11 cellular contexts compared by ENCODE assay signal in genomic region chr1:173330149-173330951, GRCh38.
DNase-seq lines count a peak whose midpoint lies in the region; ATAC-seq and TF ChIP-seq lines count a peak whose summit lies in the region.
"Had no signal": no experiment of that assay in that cellular context is flagged by ENCODE, and none has a peak within 500 bp of the region (broad histone marks: within the 10 kb centered on the region; RNA-seq: fewer than 3 reads in every experiment).

No MANE protein-coding gene starts in this region.

- no peak for DNase-seq in activated CD4-positive, alpha-beta T cell treated with anti-CD3 and anti-CD28 coated beads, Interleukin-2, amount 10 ng/mL, durations not matched to agents 24 days and 14 days
- no peak for DNase-seq in activated CD4-positive, alpha-beta T cell treated with anti-CD3 and anti-CD28 coated beads, Interleukin-2, amount 50 U/mL, for 48 hours
- peak; percentile 94 for DNase-seq in PC-3
- peak; percentile 73 for DNase-seq in dedifferentiated amniotic fluid mesenchymal stem cell (ENCODE audit: extremely low spot score)
- peak; percentile 26 for DNase-seq in skeletal muscle cell (ENCODE audit: low read depth)
- DNase-seq in GM23338 (ENCODE audit: low spot score): no peak
- DNase-seq in NCI-H187 treated with DMSO at 0.1 percent for 48 hours (lab: John Stamatoyannopoulos, UW): no peak
- DNase-seq in GM20000 (ENCODE audit: low spot score): no peak
- DNase-seq: activated CD4-positive, CD25-positive, alpha-beta regulatory T cell treated with anti-CD3 and anti-CD28 coated beads, Interleukin-2, amount 50 U/mL, for 72 hours; NCI-H1105 treated with DMSO at 0.1 percent for 48 hours had no signal

- peaks cover 19% of the 10 kb centered on the region for H3K4me1 Mint-ChIP-seq in activated CD4-positive, alpha-beta T cell treated with anti-CD3 and anti-CD28 coated beads, Interleukin-2, amount 10 ng/mL, durations not matched to agents 24 days and 14 days
- peaks cover 6% of the 10 kb centered on the region; the same call in 2 of the 3 replicates for H3K4me1 Mint-ChIP-seq in GM23338

- intact Hi-C loops in activated CD4-positive, alpha-beta T cell treated with anti-CD3 and anti-CD28 coated beads, Interleukin-2, amount 10 ng/mL, durations not matched to agents 24 days and 14 days (cut with micrococcal nuclease): no loop called here
- intact Hi-C loops in PC-3 (cut with micrococcal nuclease): loop anchor here (2.0 kb wide), 1 partner anchor 78 kb away; no protein-coding TSS in a partner anchor

- H3K36me3 Mint-ChIP-seq in activated CD4-positive, alpha-beta T cell treated with anti-CD3 and anti-CD28 coated beads, Interleukin-2, amount 10 ng/mL, durations not matched to agents 24 days and 14 days (ENCODE audit: low read depth): no peaks in the 10 kb centered on the region
- H3K36me3 Mint-ChIP-seq in GM23338 (ENCODE audit: low read depth): no peaks in the 10 kb centered on the region

- H3K79me2 ChIP-seq in PC-3 (ENCODE audit: low read length): no peaks in the 10 kb centered on the region
- no peaks in the 10 kb centered on the region for H3K79me2 ChIP-seq in GM23338 (replicated peaks; ENCODE audit: insufficient read depth)

- H3K36me3 ChIP-seq in PC-3 (ENCODE audit: low read depth, low read length) (no peaks in the 10 kb centered on the region), GM23338 (ENCODE audit: insufficient read depth) (no peaks in the 10 kb centered on the region)

- H3F3A ChIP-seq in PC-3 (ENCODE audit: low read length, unreplicated experiment) (peaks cover 3% of the 10 kb centered on the region), GM23338 (replicated peaks; ENCODE audit: low read depth) (no peaks in the 10 kb centered on the region)

- peaks cover 6% of the 10 kb centered on the region for H3K9me3 Mint-ChIP-seq in activated CD4-positive, alpha-beta T cell treated with anti-CD3 and anti-CD28 coated beads, Interleukin-2, amount 10 ng/mL, durations not matched to agents 24 days and 14 days
- no peaks in the 10 kb centered on the region for H3K9me3 Mint-ChIP-seq in GM23338

- H4K20me1 ChIP-seq in PC-3 (ENCODE audit: low read length) (no peaks in the 10 kb centered on the region), GM23338 (replicated peaks; ENCODE audit: insufficient read depth) (no peaks in the 10 kb centered on the region)

- CTCF ChIA-PET in PC-3 (lab: Charles Lee): no interaction called here

- no peaks in the 10 kb centered on the region for H3K9me3 ChIP-seq in PC-3 (ENCODE audit: low read length)

- H3K4me3 ChIP-seq in PC-3 (ENCODE audit: low read length) (no peak overlapping the region), skeletal muscle cell (ENCODE audit: low read depth, low read length) (no peak overlapping the region), GM23338 (no peak overlapping the region)

- H3K4me2 ChIP-seq in PC-3 (ENCODE audit: low read length) (peak overlapping the region; percentile 14), GM23338 (no peak overlapping the region)

- H3K4me1 ChIP-seq in PC-3 (ENCODE audit: insufficient read depth, low read length): peaks cover 26% of the 10 kb centered on the region
- H3K4me1 ChIP-seq in GM23338 (ENCODE audit: insufficient read depth): no peaks in the 10 kb centered on the region

- no TSS peak for BruUV-seq in PC-3 (replicated peaks; lab: Mats Ljungman, UMichigan)

- peak overlapping the region; percentile 63 for H3K4me3 Mint-ChIP-seq in activated CD4-positive, alpha-beta T cell treated with anti-CD3 and anti-CD28 coated beads, Interleukin-2, amount 10 ng/mL, durations not matched to agents 24 days and 14 days
- no peak overlapping the region for H3K4me3 Mint-ChIP-seq in GM23338

- no peaks in the 10 kb centered on the region for H3K27me3 ChIP-seq in PC-3 (ENCODE audit: low read length)
- no peaks in the 10 kb centered on the region for H3K27me3 ChIP-seq in GM23338 (ENCODE audit: insufficient read depth)

- no peak overlapping the region for H3K27ac Mint-ChIP-seq in activated CD4-positive, alpha-beta T cell treated with anti-CD3 and anti-CD28 coated beads, Interleukin-2, amount 10 ng/mL, durations not matched to agents 24 days and 14 days
- H3K27ac Mint-ChIP-seq in GM23338: no peak overlapping the region

- H3K27me3 Mint-ChIP-seq in activated CD4-positive, alpha-beta T cell treated with anti-CD3 and anti-CD28 coated beads, Interleukin-2, amount 10 ng/mL, durations not matched to agents 24 days and 14 days: no peaks in the 10 kb centered on the region
- H3K27me3 Mint-ChIP-seq in GM23338 (ENCODE audit: insufficient read depth, low read depth, poor library complexity): no peaks in the 10 kb centered on the region
- H3K27me3 Mint-ChIP-seq: CD8-positive, alpha-beta memory T cell had no signal

- POLR2A ChIA-PET in PC-3 (lab: Charles Lee; ENCODE audit: unreplicated experiment): interaction anchor here (0.7 kb wide), 2 partner anchors 80 to 94 kb away, joined by 3 read pairs; no protein-coding TSS in a partner anchor

- H3K9me2 ChIP-seq in PC-3 (replicated peaks; ENCODE audit: low read length) (no peaks in the 10 kb centered on the region), GM23338 (ENCODE audit: insufficient read depth) (no peaks in the 10 kb centered on the region)

- TF ChIP-seq CTCF in PC-3 (conservative IDR thresholded peaks at IDR 0.05; ENCODE audit: low read depth, low read length) (no peak), GM23338 (conservative IDR thresholded peaks at IDR 0.05; ENCODE audit: low read depth in 2 of 2) (no peak), GM20000 (IDR thresholded peaks at IDR 0.05; ENCODE audit: extremely low read depth, missing control alignments) (no peak)

- ATAC-seq in PC-3 (peak; percentile 52), GM23338 (no peak)

- H2AFZ ChIP-seq in PC-3 (ENCODE audit: low read length): no peak overlapping the region
- H2AFZ ChIP-seq in GM23338: no peak overlapping the region

- peak overlapping the region; percentile 32; the same call in 1 of the 2 replicates for H3K27ac ChIP-seq in PC-3 (ENCODE audit: low read length)
- no peak overlapping the region for H3K27ac ChIP-seq in GM23338 (ENCODE audit: low read depth)

- H3K9ac ChIP-seq in PC-3 (ENCODE audit: low read length): no peak overlapping the region

TF ChIP-seq in GM23338, 12 proteins besides CTCF, POLR2A, EP300 and RAD21:
- no peak for TF ChIP-seq JUNB (IDR thresholded peaks at IDR 0.05; ENCODE audit: unreplicated experiment)
- no peak for TF ChIP-seq ETS1 (IDR thresholded peaks at IDR 0.05)
- no peak for TF ChIP-seq CREB1 (CRISPR knock-in tag; IDR thresholded peaks at IDR 0.05; ENCODE audit: low read depth)
- TF ChIP-seq EZH2phosphoT487 (IDR thresholded peaks at IDR 0.05; ENCODE audit: unreplicated experiment): no peak
TF ChIP-seq in GM23338: peak in this region for 0.

Comparison
In these comparisons a context has a peak if more than half of its experiments do, and no peak if none do; other contexts are left out.
1. DNase-seq: peak in PC-3 (single experiment), dedifferentiated amniotic fluid mesenchymal stem cell (single experiment) and skeletal muscle cell (single experiment); none in activated CD4-positive, alpha-beta T cell treated with anti-CD3 and anti-CD28 coated beads, Interleukin-2, amount 10 ng/mL, durations not matched to agents 24 days and 14 days (single experiment), activated CD4-positive, alpha-beta T cell treated with anti-CD3 and anti-CD28 coated beads, Interleukin-2, amount 50 U/mL, for 48 hours (0 of 2), GM23338 (single experiment), NCI-H187 treated with DMSO at 0.1 percent for 48 hours (single experiment) and GM20000 (single experiment).